In the genomic region with DNA sequence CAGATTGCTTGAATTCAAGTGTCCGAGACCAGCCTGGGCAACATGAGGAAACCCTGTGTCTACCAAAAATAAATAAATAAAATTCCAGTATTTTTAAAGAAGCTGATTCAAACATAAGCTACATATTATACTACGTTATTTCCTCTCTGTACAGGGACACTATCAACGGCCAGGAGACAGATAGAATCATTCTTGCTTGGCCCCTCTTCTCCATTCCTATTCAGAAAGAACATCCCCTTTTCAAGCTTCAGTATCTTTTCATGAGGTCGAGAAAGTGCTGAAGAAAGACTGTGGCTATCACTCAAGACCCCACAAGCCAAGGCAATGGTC, we compare ENCODE assay signal across 8 cellular contexts. TPM values are rescaled to one million over a fixed set of nuclear protein-coding genes. Genes with fewer than 3 reads are reported as not detected.
A peak's percentile ranks its signal among the peaks of the same experiment; 100 is the strongest.
DNase-seq lines count a peak whose midpoint lies in the region; ATAC-seq and TF ChIP-seq lines count a peak whose summit lies in the region.

No MANE protein-coding gene starts in this region.

- no peak for TF ChIP-seq POLR2A in prostate gland (IDR thresholded peaks at IDR 0.05)

- H3K27me3 ChIP-seq in AG04450 (ENCODE audit: control insufficient read depth, insufficient read depth, low read length) (no peaks in the 10 kb centered on the region), NT2/D1 (ENCODE audit: insufficient read depth, insufficient read length) (peaks cover 9% of the 10 kb centered on the region), prostate gland (replicated peaks; ENCODE audit: insufficient read depth) (no peaks in the 10 kb centered on the region)

- ATAC-seq in GM21390 (IDR thresholded peaks at IDR 0.05; ENCODE audit: unreplicated experiment): peak; percentile 11

- WGBS in prostate gland: 5% methylated on average over 4 of the region's 4 CpGs

- no peak for TF ChIP-seq CTCF in AG04450 (IDR thresholded peaks at IDR 0.05; ENCODE audit: low read depth, low read length)
- TF ChIP-seq CTCF in prostate gland (IDR thresholded peaks at IDR 0.05): no peak
- no peak for TF ChIP-seq CTCF in GM20000 (IDR thresholded peaks at IDR 0.05; ENCODE audit: extremely low read depth, missing control alignments)

- H3K9me3 ChIP-seq in AG04450 (ENCODE audit: control insufficient read depth, insufficient read depth, low read length) (no peaks in the 10 kb centered on the region), NT2/D1 (ENCODE audit: insufficient read depth, low read length) (no peaks in the 10 kb centered on the region), prostate gland (no peaks in the 10 kb centered on the region)

- CTCF ChIA-PET in AG04450 (lab: Charles Lee): interaction anchor here (0.6 to 2.7 kb wide), 10 partner anchors 9 to 201 kb away, joined by 3 to 15 read pairs (median 6); no protein-coding TSS in a partner anchor

- peaks cover 2% of the 10 kb centered on the region for H3K36me3 ChIP-seq in NT2/D1 (ENCODE audit: insufficient read depth, insufficient read length, low read length)
- no peaks in the 10 kb centered on the region for H3K36me3 ChIP-seq in prostate gland

- H3K4me3 ChIP-seq in AG04450 (ENCODE audit: low read depth, low read length) (peak overlapping the region; percentile 89), NT2/D1 (ENCODE audit: insufficient read length, low read depth) (peak overlapping the region; percentile 75), prostate gland (peak overlapping the region; percentile 85 to 86)

- no peak overlapping the region for H3K9ac ChIP-seq in NT2/D1 (ENCODE audit: insufficient read length, low read depth)

- H3K27ac ChIP-seq in AG04450 (ENCODE audit: low read depth, low read length): no peak overlapping the region
- H3K27ac ChIP-seq in epithelial cell of prostate: peak overlapping the region; percentile 89
- peak overlapping the region; percentile 95 to 97 for H3K27ac ChIP-seq in prostate gland

- DNase-seq in AG04450 (ENCODE audit: low read depth, low spot score) (no peak), NT2/D1 (ENCODE audit: low read depth, low spot score) (no peak), epithelial cell of prostate (ENCODE audit: low read depth, low spot score) (no peak), prostate gland (ENCODE audit: low spot score) (no peak), GM20000 (ENCODE audit: low spot score) (no peak), LoVo (ENCODE audit: low spot score) (no peak), GDM1 (lab: John Stamatoyannopoulos, UW) (no peak)

- no peaks in the 10 kb centered on the region for H3K4me1 ChIP-seq in NT2/D1 (ENCODE audit: insufficient read depth, insufficient read length)
- no peaks in the 10 kb centered on the region for H3K4me1 ChIP-seq in prostate gland (replicated peaks)

- intact Hi-C loops in prostate gland (cut with DNase I): no loop called here

- POLR2A ChIA-PET in AG04450 (lab: Yijun Ruan, JAX): interaction anchor here (1.3 to 1.4 kb wide), 2 partner anchors 73 to 83 kb away, joined by 3 to 8 read pairs; a partner anchor contains a TSS

RNA-seq across cellular contexts. Expression of a gene that starts 0.3 kb away (rescaled TPM):
- 51.3 and 73.1 TPM in 2 replicates for polyA plus RNA-seq in AG04450 (2011; rRNA removed)
- polyA minus RNA-seq in AG04450 (2011; rRNA and poly(A)+ RNA removed): 17.3 and 22.9 TPM in 2 replicates
- total RNA-seq in prostate gland: 1,000 to 10,000 TPM in 1 of 2 donors, 100 to 1,000 TPM in 1; 182 to 2,241 TPM
